In genomic region chr13:86567119-86567518, GRCh38 we compare ENCODE assay signal across 16 cellular contexts.
DNase-seq lines count a peak whose midpoint lies in the region; ATAC-seq and TF ChIP-seq lines count a peak whose summit lies in the region.
"Had no signal": no experiment of that assay in that cellular context is flagged by ENCODE, and none has a peak within 500 bp of the region (broad histone marks: within the 10 kb centered on the region; RNA-seq: fewer than 3 reads in every experiment).

No MANE protein-coding gene starts in this region.

- in situ Hi-C loops in Panc1 (cut with HindIII; ENCODE audit: low pct_unique_long_range_greater_than_20kb, low sequenced_read_pairs) = no loop called here

- intact Hi-C loops in Panc1 (cut with micrococcal nuclease; ENCODE audit: unreplicated experiment) = no loop called here

- POLR2A ChIA-PET in Panc1 (lab: Charles Lee) = no interaction called here

- no peaks in the 10 kb centered on the region for H3K27me3 Mint-ChIP-seq in T-helper 17 cell
- H3K27me3 Mint-ChIP-seq: activated CD8-positive, alpha-beta T cell treated with anti-CD3 and anti-CD28 coated beads for 36 hours; activated T-helper 17 cell treated with anti-CD3 and anti-CD28 coated beads, Interleukin-2, amount 50 U/mL, for 72 hours; stimulated activated naive CD8-positive, alpha-beta T cell treated with anti-CD3 and anti-CD28 coated beads, Interleukin-15, amount 100 ng/mL, for 72 hours had no signal

- no peak overlapping the region for H3K27ac Mint-ChIP-seq in T-helper 17 cell
- H3K27ac Mint-ChIP-seq: activated CD8-positive, alpha-beta T cell treated with anti-CD3 and anti-CD28 coated beads for 36 hours; activated T-helper 17 cell treated with anti-CD3 and anti-CD28 coated beads, Interleukin-2, amount 50 U/mL, for 72 hours; stimulated activated naive CD8-positive, alpha-beta T cell treated with anti-CD3 and anti-CD28 coated beads, Interleukin-15, amount 100 ng/mL, for 72 hours had no signal

- no peaks in the 10 kb centered on the region for H3K36me3 Mint-ChIP-seq in T-helper 17 cell (ENCODE audit: low read depth)

- CTCF ChIA-PET in Panc1 (lab: Charles Lee) = no interaction called here

- no peak for TF ChIP-seq POLR2A in suprapubic skin (IDR thresholded peaks at IDR 0.05)

- H3K4me1 Mint-ChIP-seq in T-helper 17 cell = no peaks in the 10 kb centered on the region
- H3K4me1 Mint-ChIP-seq: activated T-helper 17 cell treated with anti-CD3 and anti-CD28 coated beads, Interleukin-2, amount 50 U/mL, for 72 hours; stimulated activated naive CD8-positive, alpha-beta T cell treated with anti-CD3 and anti-CD28 coated beads, Interleukin-15, amount 100 ng/mL, for 72 hours had no signal

- TF ChIP-seq EP300 in suprapubic skin (IDR thresholded peaks at IDR 0.05) = no peak

- H3K27me3 ChIP-seq in Panc1 (ENCODE audit: control insufficient read depth, insufficient read depth, low read length) (no peaks in the 10 kb centered on the region), foreskin keratinocyte (no peaks in the 10 kb centered on the region), suprapubic skin (no peaks in the 10 kb centered on the region)
- H3K27me3 ChIP-seq: adrenal gland, heart left ventricle, uterus had no signal

- DNase-seq in D341Med (ENCODE audit: low spot score) = peak; percentile 26
- DNase-seq in HCEC 1CT = peak; percentile 2
- no peak for DNase-seq in Panc1 (ENCODE audit: low read depth, low spot score)
- no peak for DNase-seq in foreskin keratinocyte
- no peak for DNase-seq in T-helper 17 cell
- DNase-seq in suprapubic skin (ENCODE audit: low spot score in 2 of 2) = no peak
- DNase-seq in stimulated activated CD8-positive, alpha-beta memory T cell treated with anti-CD3 and anti-CD28 coated beads, Interleukin-4, amount 100 ng/mL, for 48 hours = no peak
- DNase-seq: activated CD8-positive, alpha-beta T cell treated with anti-CD3 and anti-CD28 coated beads for 36 hours; adrenal gland; heart left ventricle; stimulated activated naive CD8-positive, alpha-beta T cell treated with anti-CD3 and anti-CD28 coated beads, Interleukin-15, amount 100 ng/mL, for 72 hours; uterus had no signal

- ATAC-seq in Panc1 (no peak), foreskin keratinocyte (no peak), T-helper 17 cell (no peak), GM21737 (IDR thresholded peaks at IDR 0.05; ENCODE audit: unreplicated experiment) (no peak)
- ATAC-seq: activated CD8-positive, alpha-beta T cell treated with anti-CD3 and anti-CD28 coated beads for 36 hours; activated T-helper 17 cell treated with anti-CD3 and anti-CD28 coated beads, Interleukin-2, amount 50 U/mL, for 72 hours; heart left ventricle; stimulated activated naive CD8-positive, alpha-beta T cell treated with anti-CD3 and anti-CD28 coated beads, Interleukin-15, amount 100 ng/mL, for 72 hours had no signal

- H3K4me1 ChIP-seq in Panc1 (ENCODE audit: control insufficient read depth, insufficient read depth, low read length) (no peaks in the 10 kb centered on the region), foreskin keratinocyte (no peaks in the 10 kb centered on the region), suprapubic skin (no peaks in the 10 kb centered on the region)
- H3K4me1 ChIP-seq: adrenal gland, heart left ventricle, parathyroid adenoma, uterus had no signal

- peak; percentile 39 for TF ChIP-seq CTCF in Panc1 (IDR thresholded peaks at IDR 0.05)
- TF ChIP-seq CTCF in foreskin keratinocyte (conservative IDR thresholded peaks at IDR 0.05) = peak; percentile 20
- no peak for TF ChIP-seq CTCF in suprapubic skin (IDR thresholded peaks at IDR 0.05)

- WGBS in suprapubic skin = 77% methylated on average over 3 of the region's 3 CpGs

- no peaks in the 10 kb centered on the region for H3K9me3 ChIP-seq in Panc1 (ENCODE audit: control insufficient read depth, insufficient read depth, low read depth, low read length)
- H3K9me3 ChIP-seq in T-helper 17 cell (ENCODE audit: control insufficient read depth, low read length, poor library complexity, severe bottlenecking) = no peaks in the 10 kb centered on the region
- H3K9me3 ChIP-seq in suprapubic skin = no peaks in the 10 kb centered on the region
- H3K9me3 ChIP-seq: adrenal gland, uterus had no signal

- BruUV-seq in Panc1 (replicated peaks; lab: Mats Ljungman, UMichigan) = no TSS peak

- no peak overlapping the region for H3K4me3 Mint-ChIP-seq in T-helper 17 cell
- H3K4me3 Mint-ChIP-seq: activated CD8-positive, alpha-beta T cell treated with anti-CD3 and anti-CD28 coated beads for 36 hours; activated T-helper 17 cell treated with anti-CD3 and anti-CD28 coated beads, Interleukin-2, amount 50 U/mL, for 72 hours; stimulated activated naive CD8-positive, alpha-beta T cell treated with anti-CD3 and anti-CD28 coated beads, Interleukin-15, amount 100 ng/mL, for 72 hours had no signal

- H3K4me3 ChIP-seq in Panc1 (ENCODE audit: low read depth in 2 of 2, low read length in 2 of 2) (no peak overlapping the region), suprapubic skin (no peak overlapping the region)
- H3K4me3 ChIP-seq: adrenal gland, heart left ventricle, SK-N-MC, uterus had no signal

- H3K27ac ChIP-seq in Panc1 (ENCODE audit: low read length) (no peak overlapping the region), foreskin keratinocyte (no peak overlapping the region), suprapubic skin (no peak overlapping the region)
- H3K27ac ChIP-seq: adrenal gland, heart left ventricle, parathyroid adenoma, SK-N-MC, uterus had no signal

- no peaks in the 10 kb centered on the region for H3K36me3 ChIP-seq in Panc1 (ENCODE audit: control insufficient read depth, insufficient read depth, low read length)
- no peaks in the 10 kb centered on the region for H3K36me3 ChIP-seq in suprapubic skin
- H3K36me3 ChIP-seq: adrenal gland, heart left ventricle had no signal

Comparison
In these comparisons a context has a peak if more than half of its experiments do, and no peak if none do; other contexts are left out.
1. DNase-seq: peak in D341Med (single experiment) and HCEC 1CT (single experiment); none in Panc1 (single experiment), foreskin keratinocyte (0 of 2), T-helper 17 cell (0 of 3), suprapubic skin (0 of 2) and stimulated activated CD8-positive, alpha-beta memory T cell treated with anti-CD3 and anti-CD28 coated beads, Interleukin-4, amount 100 ng/mL, for 48 hours (single experiment).
2. CTCF ChIP-seq: peak in Panc1 (single experiment) and foreskin keratinocyte (single experiment); none in suprapubic skin (0 of 2).